20 cellular contexts compared by ENCODE assay signal in genomic region chr5:98372351-98372750, GRCh38.
"Had no signal": no experiment of that assay in that cellular context is flagged by ENCODE, and none has a peak within 500 bp of the region (broad histone marks: within the 10 kb centered on the region; RNA-seq: fewer than 3 reads in every experiment).

No MANE protein-coding gene starts in this region.

- H3K4me3 ChIP-seq: dorsolateral prefrontal cortex, left lung, neural progenitor cell, right lobe of liver, thoracic aorta, tibial nerve, upper lobe of left lung had no signal

- H3K4me2 ChIP-seq: neural progenitor cell had no signal

- H3K79me2 ChIP-seq: parathyroid adenoma had no signal

- H3K27me3 ChIP-seq: dorsolateral prefrontal cortex, left lung, neural progenitor cell, right lobe of liver, tibial nerve, upper lobe of left lung had no signal

- H3K27ac ChIP-seq: dorsolateral prefrontal cortex, left lung, neural progenitor cell, parathyroid adenoma, right lobe of liver, thoracic aorta, tibial nerve, upper lobe of left lung had no signal

- H3K9ac ChIP-seq: neural progenitor cell, parathyroid adenoma had no signal

- H2AFZ ChIP-seq: parathyroid adenoma had no signal

- ATAC-seq: left cardiac atrium; left lung; naive thymus-derived CD4-positive, alpha-beta T cell; right lobe of liver; stimulated activated naive B cell treated with anti-CD40 and anti-IgM and Interleukin-4, amounts not matched to agents 10 μg/mL and 1 μg/mL and 100 μg/mL, for 72 hours had no signal

- H3K4me1 ChIP-seq: left lung, neural progenitor cell, parathyroid adenoma, right lobe of liver, tibial nerve, upper lobe of left lung had no signal

- DNase-seq: cortex of kidney; dorsolateral prefrontal cortex; effector CD4-positive, alpha-beta T cell; foreskin melanocyte; head of caudate nucleus; left cardiac atrium; left lung; mesendoderm; midbrain; naive thymus-derived CD4-positive, alpha-beta T cell; right lobe of liver; small intestine; stimulated activated CD4-positive, alpha-beta T cell treated with anti-CD3 and anti-CD28 coated beads, Interleukin-15, amount 100 ng/mL, for 24 hours; stimulated activated CD4-positive, alpha-beta T cell treated with anti-CD3 and anti-CD28 coated beads, Interleukin-2, amount 100 ng/mL, for 48 hours; stimulated activated naive B cell treated with anti-CD40 and anti-IgM and Interleukin-4, amounts not matched to agents 10 μg/mL and 1 μg/mL and 100 μg/mL, for 72 hours; upper lobe of left lung had no signal

- H3K9me3 ChIP-seq: right lobe of liver, thoracic aorta, tibial nerve, upper lobe of left lung had no signal

- H3K36me3 ChIP-seq: left lung, neural progenitor cell, right lobe of liver, thoracic aorta, tibial nerve, upper lobe of left lung had no signal
